In genomic region chr14:23555882-23556699, GRCh38 we compare ENCODE assay signal across 8 cellular contexts. TPM values are rescaled to one million over a fixed set of nuclear protein-coding genes. Genes with fewer than 3 reads are reported as not detected.
A peak's percentile ranks its signal among the peaks of the same experiment; 100 is the strongest.
DNase-seq lines count a peak whose midpoint lies in the region; ATAC-seq and TF ChIP-seq lines count a peak whose summit lies in the region.

TSS of gene THTPA (plus strand) at chr14:23556271. CDS start at chr14:23556758, 487 bp downstream.

- H3K36me3 ChIP-seq in WERI-Rb-1: peaks cover 23% of the 10 kb centered on the region
- H3K36me3 ChIP-seq in breast epithelium: no peaks in the 10 kb centered on the region
- H3K36me3 ChIP-seq in spleen: peaks cover 0 to 33% (median 29%) of the 10 kb centered on the region in 6 donors

- H3K27ac ChIP-seq in WERI-Rb-1 (peak within 1 kb of the TSS; percentile 96), breast epithelium (peak within 1 kb of the TSS; percentile 93), spleen (peak within 1 kb of the TSS; percentile 95 to 99 (median 97))

- DNase-seq in ACHN (peak; percentile 88), NCI-H2227 (lab: John Stamatoyannopoulos, UW; ENCODE audit: unreplicated experiment) (peak; percentile 93), WERI-Rb-1 (peak; percentile 95), breast epithelium (ENCODE audit: low spot score in 2 of 2) (peak; percentile 80 to 84), inferior parietal cortex (ENCODE audit: extremely low spot score) (peak; percentile 94), spleen (peak; percentile 99)

- TF ChIP-seq CTCF in WERI-Rb-1 (IDR thresholded peaks at IDR 0.05; ENCODE audit: low read depth, low read length) (no peak), breast epithelium (IDR thresholded peaks at IDR 0.05) (peak in 1 of 3 donors; percentile 8), spleen (IDR thresholded peaks at IDR 0.05 in 8 of 11, conservative IDR thresholded peaks at IDR 0.05 in 3 of 11) (no peak)

- H3K9me3 ChIP-seq in WERI-Rb-1 (ENCODE audit: severe bottlenecking): no peaks in the 10 kb centered on the region
- H3K9me3 ChIP-seq in breast epithelium: no peaks in the 10 kb centered on the region
- no peaks in the 10 kb centered on the region for H3K9me3 ChIP-seq in spleen

- intact Hi-C loops in breast epithelium (cut with DNase I; ENCODE audit: low total_unique reads): loop anchor here (10.0 kb wide), 1 partner anchor 251 kb away; the partner anchor contains the start of genes BCL2L2 and PPP1R3E
- intact Hi-C loops in spleen (cut with DNase I; ENCODE audit: low total_unique reads): no loop called here

- 1% methylated on average over 16 to 54 of the region's 54 CpGs for WGBS in spleen, 5 donors

- in situ Hi-C loops in ACHN (cut with HindIII; ENCODE audit: low pct_ligation_motif_present, low pct_unique_long_range_greater_than_20kb, low sequenced_read_pairs): no loop called here

- TF ChIP-seq POLR2A in breast epithelium (IDR thresholded peaks at IDR 0.05) (no peak), spleen (IDR thresholded peaks at IDR 0.05) (peak in 1 of 3 donors; percentile 4)

- H3K4me1 ChIP-seq in breast epithelium (no peaks in the 10 kb centered on the region), spleen (peaks cover 12 to 65% (median 39%) of the 10 kb centered on the region in 6 donors)

- peak within 1 kb of the TSS; percentile 85 for H3K4me3 ChIP-seq in WERI-Rb-1 (ENCODE audit: low read depth, low read length)
- peak within 1 kb of the TSS; percentile 75 to 97 (median 86) for H3K4me3 ChIP-seq in breast epithelium
- H3K4me3 ChIP-seq in spleen: peak within 1 kb of the TSS; percentile 71 to 98 (median 77)

- H3K27me3 ChIP-seq in WERI-Rb-1 (ENCODE audit: insufficient read depth, low read depth, severe bottlenecking) (no peaks in the 10 kb centered on the region), breast epithelium (no peaks in the 10 kb centered on the region), spleen (replicated peaks in 1 of 7) (peaks cover 0 to 1% (median 0%) of the 10 kb centered on the region in 7 donors)

- ATAC-seq in GM18873 (IDR thresholded peaks at IDR 0.05; ENCODE audit: low FRiP score, unreplicated experiment) (peak; percentile 87), HG03135 (IDR thresholded peaks at IDR 0.05; ENCODE audit: unreplicated experiment) (peak; percentile 88)

RNA-seq across cellular contexts. Expression of gene THTPA, which starts in this region (rescaled TPM):
- total RNA-seq in breast epithelium: 10 to 100 TPM; 13.6 to 22.1 (median 21.0) TPM
- 10 to 100 TPM; 16.8 to 25.4 (median 18.6) TPM for total RNA-seq in spleen
- polyA plus RNA-seq in spleen: 10 to 100 TPM in 1 of 3 donors, 1 to 10 TPM in 2; 4.5 to 14.2 (median 8.9) TPM

Comparison
In these comparisons a context has a peak if more than half of its experiments do, and no peak if none do; other contexts are left out.
1. Peak in every context shown above with its lines: DNase-seq, ATAC-seq, H3K4me3 ChIP-seq and H3K27ac ChIP-seq.